In the genomic region with DNA sequence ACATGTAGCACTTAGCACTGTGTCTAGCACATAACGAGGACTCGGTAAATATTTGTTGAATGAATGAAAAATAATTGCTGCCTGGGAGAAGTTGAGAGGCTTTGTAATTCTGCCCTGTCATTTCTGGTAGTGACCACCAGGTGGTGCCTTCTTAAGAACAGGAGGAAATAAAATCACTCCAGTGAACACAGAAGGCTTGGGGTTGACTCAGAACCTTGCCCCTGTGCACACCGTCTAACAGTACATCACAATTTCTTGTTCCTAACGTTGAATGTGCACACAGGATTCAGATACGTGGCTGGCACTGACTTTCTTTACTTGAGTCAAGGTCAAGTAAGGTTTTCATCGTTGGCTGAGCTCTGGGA, we compare ENCODE assay signal across 8 cellular contexts.
A peak's percentile ranks its signal among the peaks of the same experiment; 100 is the strongest.
DNase-seq lines count a peak whose midpoint lies in the region; ATAC-seq and TF ChIP-seq lines count a peak whose summit lies in the region.

No MANE protein-coding gene starts in this region.

- TF ChIP-seq POLR2A in breast epithelium (IDR thresholded peaks at IDR 0.05), result no peak

- no TSS peak for BruUV-seq in MCF 10A (replicated peaks; lab: Mats Ljungman, UMichigan)

- H3K36me3 ChIP-seq in breast epithelium, result no peaks in the 10 kb centered on the region

- no peaks in the 10 kb centered on the region for H3K27me3 ChIP-seq in breast epithelium

- no peaks in the 10 kb centered on the region for H3K36me3 Mint-ChIP-seq in MCF 10A (ENCODE audit: insufficient read depth, unreplicated experiment)

- intact Hi-C loops in MCF 10A (cut with micrococcal nuclease) (loop anchor here (1.0 kb wide), 2 partner anchors 268 to 396 kb away; no protein-coding TSS in a partner anchor), breast epithelium (cut with DNase I; ENCODE audit: low total_unique reads) (no loop called here), left ventricle myocardium superior (cut with micrococcal nuclease) (loop anchor here (5.0 kb wide), 1 partner anchor 92 kb away; a partner anchor contains a TSS)

- H3K4me3 Mint-ChIP-seq in MCF 10A (ENCODE audit: unreplicated experiment), result no peak overlapping the region

- no peaks in the 10 kb centered on the region for H3K9me3 Mint-ChIP-seq in MCF 10A (ENCODE audit: unreplicated experiment)

- no peaks in the 10 kb centered on the region for H3K4me1 ChIP-seq in breast epithelium

- CTCF ChIA-PET in MCF 10A (lab: Yijun Ruan, JAX), result interaction anchor here (0.6 to 3.0 kb wide), 18 partner anchors 13 to 888 kb away, joined by 3 to 21 read pairs (median 3); no protein-coding TSS in a partner anchor

- no peak overlapping the region for H3K27ac Mint-ChIP-seq in MCF 10A (ENCODE audit: low read depth, unreplicated experiment)

- no peaks in the 10 kb centered on the region for H3K9me3 ChIP-seq in breast epithelium

- TF ChIP-seq CTCF in MCF 10A (IDR thresholded peaks at IDR 0.05; ENCODE audit: unreplicated experiment) (peak; percentile 53), breast epithelium (IDR thresholded peaks at IDR 0.05) (peak in 1 of 3 donors; percentile 9)

- H3K27ac ChIP-seq in breast epithelium, result peak overlapping the region in 1 of 2 donors; percentile 45

- POLR2A ChIA-PET in MCF 10A (lab: Yijun Ruan, JAX), result interaction anchor here (0.6 to 2.7 kb wide), 6 partner anchors 16 to 453 kb away, joined by 3 to 9 read pairs (median 4); no protein-coding TSS in a partner anchor

- peak; percentile 71 for ATAC-seq in left ventricle myocardium superior
- no peak for ATAC-seq in GM21825 (IDR thresholded peaks at IDR 0.05; ENCODE audit: unreplicated experiment)

- no peak overlapping the region for H3K4me3 ChIP-seq in breast epithelium

- DNase-seq in MCF 10A (ENCODE audit: unreplicated experiment), result peak; percentile 67
- DNase-seq in breast epithelium (ENCODE audit: low spot score in 2 of 2), result no peak
- DNase-seq in NCI-H774 (lab: John Stamatoyannopoulos, UW), result peak; percentile 25
- DNase-seq in activated T-cell treated with anti-CD3 and anti-CD28 coated beads for 24 hours (ENCODE audit: low read depth), result peak; percentile 19
- no peak for DNase-seq in left ventricle myocardium superior
- DNase-seq in stimulated activated CD4-positive, alpha-beta T cell treated with anti-CD3 and anti-CD28 coated beads, Interleukin-1b, Interleukin-23, amount 100 ng/mL, for 48 hours, result peak; percentile 52
- no peak for DNase-seq in GM03348 (ENCODE audit: low spot score)

- peaks cover 11% of the 10 kb centered on the region for H3K27me3 Mint-ChIP-seq in MCF 10A (ENCODE audit: insufficient read depth, unreplicated experiment)

- peaks cover 14% of the 10 kb centered on the region for H3K4me1 Mint-ChIP-seq in MCF 10A (ENCODE audit: insufficient read depth, unreplicated experiment)

Comparison
In these comparisons a context has a peak if more than half of its experiments do, and no peak if none do; other contexts are left out.
1. DNase-seq: peak in MCF 10A (single experiment), NCI-H774 (single experiment), activated T-cell treated with anti-CD3 and anti-CD28 coated beads for 24 hours (single experiment) and stimulated activated CD4-positive, alpha-beta T cell treated with anti-CD3 and anti-CD28 coated beads, Interleukin-1b, Interleukin-23, amount 100 ng/mL, for 48 hours (single experiment); none in breast epithelium (0 of 2), left ventricle myocardium superior (single experiment) and GM03348 (single experiment).